In the genomic region with DNA sequence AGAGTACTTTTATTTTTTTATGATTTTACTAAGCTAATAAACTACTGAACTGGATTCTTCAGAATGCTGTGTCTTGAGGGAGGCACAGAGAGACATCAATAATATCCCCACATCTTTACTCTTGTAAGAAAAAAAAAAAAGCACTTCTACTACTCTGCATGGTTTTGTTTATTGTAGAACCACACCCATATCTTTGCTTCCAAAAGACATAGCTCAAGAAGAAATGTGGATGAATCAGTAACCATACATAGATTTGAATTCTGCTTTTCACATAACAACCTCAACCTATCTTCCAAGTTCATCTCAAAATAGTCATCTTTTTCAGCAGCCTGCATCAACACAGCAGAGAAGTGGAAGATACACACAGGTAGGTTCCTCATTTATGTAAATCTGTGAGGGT, we compare ENCODE assay signal across 38 cellular contexts. TPM values are rescaled to one million over a fixed set of nuclear protein-coding genes. Genes with fewer than 3 reads are reported as not detected.
DNase-seq lines count a peak whose midpoint lies in the region; ATAC-seq and TF ChIP-seq lines count a peak whose summit lies in the region.
"Had no signal": no experiment of that assay in that cellular context is flagged by ENCODE, and none has a peak within 500 bp of the region (broad histone marks: within the 10 kb centered on the region; RNA-seq: fewer than 3 reads in every experiment).

No MANE protein-coding gene starts in this region.

- H3K27me3 ChIP-seq in tibial nerve, result no peaks in the 10 kb centered on the region
- no peaks in the 10 kb centered on the region for H3K27me3 ChIP-seq in CD8-positive, alpha-beta memory T cell (ENCODE audit: insufficient read depth, low read length, poor library complexity, severe bottlenecking)
- H3K27me3 ChIP-seq: SJCRH30 had no signal

- no peak overlapping the region for H3K4me3 ChIP-seq in tibial nerve
- no peak overlapping the region for H3K4me3 ChIP-seq in CD8-positive, alpha-beta memory T cell (ENCODE audit: low read length)
- H3K4me3 ChIP-seq: mucosa of descending colon, psoas muscle, SJCRH30 had no signal

- POLR2A ChIA-PET in CD8-positive, alpha-beta memory T cell (lab: Charles Lee), result no interaction called here

- no peaks in the 10 kb centered on the region for H3K9me3 ChIP-seq in tibial nerve
- H3K9me3 ChIP-seq in CD8-positive, alpha-beta memory T cell (ENCODE audit: low read length), result no peaks in the 10 kb centered on the region
- H3K9me3 ChIP-seq: mucosa of descending colon, psoas muscle had no signal

- H3K27me3 Mint-ChIP-seq in osteocyte (ENCODE audit: unreplicated experiment), result no peaks in the 10 kb centered on the region
- H3K27me3 Mint-ChIP-seq in CD8-positive, alpha-beta memory T cell, result peaks cover 0 to 9% of the 10 kb centered on the region in 2 donors
- H3K27me3 Mint-ChIP-seq: dendritic cell treated with granulocyte-macrophage colony-stimulating factor and Interleukin-4, amounts not matched to agents 40 ng/mL and 50 ng/mL, for 4 days; T-cell; type B pancreatic cell had no signal

- H3K4me1 Mint-ChIP-seq in osteocyte (ENCODE audit: unreplicated experiment), result peaks cover 23% of the 10 kb centered on the region
- no peaks in the 10 kb centered on the region for H3K4me1 Mint-ChIP-seq in CD8-positive, alpha-beta memory T cell
- H3K4me1 Mint-ChIP-seq: CD14-positive monocyte, endodermal cell, natural killer cell, T-cell had no signal

- no peaks in the 10 kb centered on the region for H3K4me1 ChIP-seq in tibial nerve
- no peaks in the 10 kb centered on the region for H3K4me1 ChIP-seq in CD8-positive, alpha-beta memory T cell (ENCODE audit: insufficient read depth, low read length)
- H3K4me1 ChIP-seq: psoas muscle had no signal

- H3K36me3 ChIP-seq in tibial nerve, result no peaks in the 10 kb centered on the region
- no peaks in the 10 kb centered on the region for H3K36me3 ChIP-seq in CD8-positive, alpha-beta memory T cell (ENCODE audit: insufficient read depth, low read length)
- H3K36me3 ChIP-seq: SJCRH30 had no signal

- ATAC-seq in HG03520 (IDR thresholded peaks at IDR 0.05; ENCODE audit: unreplicated experiment), result no peak
- ATAC-seq: activated naive CD4-positive, alpha-beta T cell treated with anti-CD3 and anti-CD28 coated beads, Interleukin-2, amount 50 U/mL, for 72 hours; esophagus mucosa; left colon; mucosa of descending colon; natural killer cell; psoas muscle; sciatic nerve; T-cell had no signal

- TF ChIP-seq EP300 in tibial nerve (IDR thresholded peaks at IDR 0.05), result no peak

- peak overlapping the region; percentile 9 for H3K27ac Mint-ChIP-seq in osteocyte (ENCODE audit: unreplicated experiment)
- H3K27ac Mint-ChIP-seq in CD8-positive, alpha-beta memory T cell, result no peak overlapping the region
- H3K27ac Mint-ChIP-seq: activated naive CD4-positive, alpha-beta T cell treated with anti-CD3 and anti-CD28 coated beads, Interleukin-2, amount 50 U/mL, for 72 hours; CD14-positive monocyte; dendritic cell treated with granulocyte-macrophage colony-stimulating factor and Interleukin-4, amounts not matched to agents 40 ng/mL and 50 ng/mL, for 4 days; endodermal cell; natural killer cell; T-cell; type B pancreatic cell had no signal

- no peak overlapping the region for H3K27ac ChIP-seq in tibial nerve
- H3K27ac ChIP-seq in CD8-positive, alpha-beta memory T cell (ENCODE audit: low read depth, low read length), result no peak overlapping the region
- H3K27ac ChIP-seq: HL-60, KMS-11, psoas muscle, SJCRH30 had no signal

- peaks cover 2% of the 10 kb centered on the region for H3K36me3 Mint-ChIP-seq in osteocyte (ENCODE audit: unreplicated experiment)
- H3K36me3 Mint-ChIP-seq in CD8-positive, alpha-beta memory T cell, result peaks cover 0 to 7% (median 0%) of the 10 kb centered on the region in 3 donors
- H3K36me3 Mint-ChIP-seq: CD14-positive monocyte, T-cell, type B pancreatic cell had no signal

- DNase-seq in ELR (ENCODE audit: low read depth), result peak; percentile 47
- peak; percentile 12 for DNase-seq in NCI-H226
- peak; percentile 58 for DNase-seq in dedifferentiated amniotic fluid mesenchymal stem cell (ENCODE audit: extremely low spot score)
- DNase-seq in osteocyte (ENCODE audit: extremely low spot score, unreplicated experiment), result no peak
- no peak for DNase-seq in tibial nerve (ENCODE audit: low spot score in 2 of 2)
- DNase-seq in NOMO-1 treated with DMSO at 0.1 percent for 48 hours (lab: John Stamatoyannopoulos, UW; ENCODE audit: unreplicated experiment), result no peak
- DNase-seq in CD8-positive, alpha-beta memory T cell, result no peak
- DNase-seq: activated CD4-positive, alpha-beta T cell treated with anti-CD3 and anti-CD28 coated beads for 48 hours; activated CD8-positive, alpha-beta memory T cell treated with anti-CD3 and anti-CD28 coated beads for 24 hours; activated T-cell treated with anti-CD3 and anti-CD28 coated beads for 4 hours; anterior cingulate cortex; Calu3; caudate nucleus; DMS79 treated with DMSO at 0.1 percent for 48 hours; endodermal cell; H7; hippocampal formation; left colon; MM.1S; mucosa of descending colon; natural killer cell; NCI-H1105 treated with DMSO at 0.1 percent for 48 hours; NCI-H1930; nucleus accumbens; psoas muscle; SJCRH30; stimulated activated CD4-positive, alpha-beta T cell treated with anti-CD3 and anti-CD28 coated beads, Interleukin-4, amount 100 ng/mL, for 24 hours; substantia nigra; T-cell had no signal

- no peaks in the 10 kb centered on the region for H3K9me3 Mint-ChIP-seq in osteocyte (ENCODE audit: unreplicated experiment)
- H3K9me3 Mint-ChIP-seq in CD8-positive, alpha-beta memory T cell, result no peaks in the 10 kb centered on the region
- H3K9me3 Mint-ChIP-seq: dendritic cell treated with granulocyte-macrophage colony-stimulating factor and Interleukin-4, amounts not matched to agents 40 ng/mL and 50 ng/mL, for 4 days; type B pancreatic cell had no signal

- TF ChIP-seq CTCF in osteocyte (IDR thresholded peaks at IDR 0.05), result no peak
- no peak for TF ChIP-seq CTCF in tibial nerve (IDR thresholded peaks at IDR 0.05)

- CTCF ChIA-PET in CD8-positive, alpha-beta memory T cell (lab: Charles Lee), result no interaction called here

- TF ChIP-seq POLR2A in tibial nerve (IDR thresholded peaks at IDR 0.05), result no peak

- no peak overlapping the region for H3K4me3 Mint-ChIP-seq in osteocyte (ENCODE audit: unreplicated experiment)
- no peak overlapping the region for H3K4me3 Mint-ChIP-seq in CD8-positive, alpha-beta memory T cell
- H3K4me3 Mint-ChIP-seq: CD14-positive monocyte; dendritic cell treated with granulocyte-macrophage colony-stimulating factor and Interleukin-4, amounts not matched to agents 40 ng/mL and 50 ng/mL, for 4 days; endodermal cell; natural killer cell; T-cell; type B pancreatic cell had no signal

RNA-seq across cellular contexts. Expression of a gene that starts 12.2 kb away (rescaled TPM):
- total RNA-seq in osteocyte (1,873 and 1,955 TPM in 2 replicates), tibial nerve (10 to 100 TPM; 34.7 to 60.4 (median 51.4) TPM)
- 1 to 10 TPM in 1 of 2 experiments, under 1 TPM in 1; 0.66 to 1.2 TPM for total RNA-seq in CD8-positive, alpha-beta memory T cell
- polyA plus RNA-seq in CD8-positive, alpha-beta memory T cell, result not detected
- polyA plus RNA-seq: CD14-positive monocyte had no signal

Comparison
In these comparisons a context has a peak if more than half of its experiments do, and no peak if none do; other contexts are left out.
1. DNase-seq: peak in ELR (single experiment), NCI-H226 (single experiment) and dedifferentiated amniotic fluid mesenchymal stem cell (single experiment); none in osteocyte (single experiment), tibial nerve (0 of 2), NOMO-1 treated with DMSO at 0.1 percent for 48 hours (single experiment) and CD8-positive, alpha-beta memory T cell (0 of 5).
2. RNA of a gene that starts 12.2 kb away (total RNA-seq): 1,873 to 1,955 TPM in osteocyte; 34.7 to 60.4 TPM in tibial nerve and 0.66 to 1.2 TPM in CD8-positive, alpha-beta memory T cell; every median in the first group is over 10 times any median in the second.